Comparison of ENCODE assay signal across 2 cellular contexts in the genomic region with DNA sequence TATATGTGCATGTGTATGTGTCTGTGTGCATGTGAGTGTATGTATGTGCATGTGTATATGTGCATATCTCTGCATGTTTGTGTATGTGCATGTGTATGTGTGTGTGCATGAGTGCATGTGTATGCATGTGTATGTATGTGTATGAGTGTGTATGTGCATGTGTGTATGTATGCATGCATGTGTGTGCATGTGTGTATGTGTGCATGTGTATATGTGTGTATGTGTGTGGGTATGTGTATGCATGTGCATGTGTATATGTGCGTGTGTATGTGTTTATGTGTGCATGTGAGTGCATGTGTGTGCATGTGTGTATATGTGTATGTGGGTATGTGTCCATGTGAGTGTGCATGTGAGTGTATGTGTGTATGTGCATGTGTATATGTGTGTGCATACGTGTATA. TPM values are rescaled to one million over a fixed set of nuclear protein-coding genes. Genes with fewer than 3 reads are reported as not detected.
"Had no signal": no experiment of that assay in that cellular context is flagged by ENCODE, and none has a peak within 500 bp of the region (broad histone marks: within the 10 kb centered on the region; RNA-seq: fewer than 3 reads in every experiment).

No MANE protein-coding gene starts in this region.

RNA-seq across cellular contexts. Expression of a gene that starts 24.6 kb away (rescaled TPM):
- total RNA-seq: HT1080 had no signal
- polyA plus RNA-seq: IgD-negative memory B cell had no signal
